ENCODE assay signal across 8 cellular contexts in the genomic region with DNA sequence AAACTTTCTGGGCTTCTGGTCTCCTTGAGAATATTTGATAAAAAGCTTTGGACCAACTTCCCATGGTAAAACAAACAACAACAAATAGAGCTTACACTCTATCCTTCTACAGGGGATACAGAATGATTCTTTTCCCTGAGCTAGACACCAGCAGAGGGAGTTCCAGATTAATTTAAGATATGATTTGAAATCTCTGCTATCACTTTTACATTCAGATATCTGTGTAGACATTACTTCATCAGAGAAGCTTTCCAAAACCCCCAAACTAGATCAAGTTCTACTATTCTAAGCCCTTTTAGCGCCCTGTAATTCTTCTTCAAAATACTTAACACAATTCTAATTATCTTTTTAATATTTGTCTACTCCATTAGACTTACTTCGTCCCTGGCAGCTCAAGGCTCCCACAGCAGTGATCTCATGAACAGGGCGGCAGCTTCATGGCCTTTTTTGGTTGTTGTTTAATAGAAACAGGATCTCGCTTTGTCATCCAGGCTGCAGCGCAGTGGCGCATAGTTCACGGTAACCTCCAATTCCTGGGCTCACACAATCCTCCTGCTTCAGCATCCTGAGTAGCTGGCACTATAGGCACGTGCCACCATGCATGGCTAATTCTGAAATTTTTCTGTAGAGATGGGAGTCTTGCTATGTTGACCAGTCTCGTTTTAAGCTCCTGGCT. TPM values are rescaled to one million over a fixed set of nuclear protein-coding genes. Genes with fewer than 3 reads are reported as not detected.
A peak's percentile ranks its signal among the peaks of the same experiment; 100 is the strongest.
DNase-seq lines count a peak whose midpoint lies in the region; ATAC-seq and TF ChIP-seq lines count a peak whose summit lies in the region.

No MANE protein-coding gene starts in this region.

- H3K36me3 Mint-ChIP-seq in endodermal cell (ENCODE audit: low read depth) (no peaks in the 10 kb centered on the region), endothelial cell (ENCODE audit: low read depth, unreplicated experiment) (no peaks in the 10 kb centered on the region)

- H3K27me3 ChIP-seq in OCI-LY3 (ENCODE audit: low read depth, low read length) (peaks cover 27% of the 10 kb centered on the region), endodermal cell (ENCODE audit: control insufficient read depth, insufficient read depth, low read length, poor library complexity, severe bottlenecking) (peaks cover 22% of the 10 kb centered on the region), psoas muscle (ENCODE audit: insufficient read depth in 3 of 3, low read length in 2 of 3) (peaks cover 0 to 32% (median 5%) of the 10 kb centered on the region in 3 donors)

- TF ChIP-seq CTCF in OCI-LY3 (IDR thresholded peaks at IDR 0.05; ENCODE audit: low read depth, low read length), result peak; percentile 55
- TF ChIP-seq CTCF in endodermal cell (conservative IDR thresholded peaks at IDR 0.05), result peak; percentile 23
- TF ChIP-seq CTCF in psoas muscle (IDR thresholded peaks at IDR 0.05), result peak; percentile 12
- TF ChIP-seq CTCF in endothelial cell (IDR thresholded peaks at IDR 0.05; ENCODE audit: unreplicated experiment), result no peak

- peaks cover 41% of the 10 kb centered on the region for H3K27me3 Mint-ChIP-seq in endodermal cell (ENCODE audit: insufficient read depth)
- peaks cover 19% of the 10 kb centered on the region for H3K27me3 Mint-ChIP-seq in endothelial cell (ENCODE audit: unreplicated experiment)

- H3K4me3 ChIP-seq in OCI-LY3 (ENCODE audit: low read length), result no peak overlapping the region; the same call in 1 of the 2 replicates
- no peak overlapping the region for H3K4me3 ChIP-seq in endodermal cell (ENCODE audit: low read length)
- no peak overlapping the region for H3K4me3 ChIP-seq in psoas muscle

- no peaks in the 10 kb centered on the region for H3K9me3 Mint-ChIP-seq in endodermal cell
- no peaks in the 10 kb centered on the region for H3K9me3 Mint-ChIP-seq in endothelial cell (ENCODE audit: unreplicated experiment)

- 88 to 96% methylated on average over 5 to 9 of the region's 9 CpGs for WGBS in endodermal cell (ENCODE audit: insufficient coverage in 1 of 2, insufficient read length in 1 of 2), 2 experiments
- WGBS in psoas muscle, 3 donors, result 78 to 81% (median 78%) methylated on average over 9 of the region's 9 CpGs

- H3K27ac Mint-ChIP-seq in endodermal cell (no peak overlapping the region), endothelial cell (ENCODE audit: unreplicated experiment) (no peak overlapping the region)

- H3K79me2 ChIP-seq in OCI-LY3 (ENCODE audit: low read length), result no peaks in the 10 kb centered on the region

- no peaks in the 10 kb centered on the region for H4K20me1 ChIP-seq in OCI-LY3 (ENCODE audit: insufficient read depth, low read length)

- H3K9me3 ChIP-seq in OCI-LY3 (ENCODE audit: insufficient read depth, low read length) (no peaks in the 10 kb centered on the region), endodermal cell (ENCODE audit: control insufficient read depth, low read length) (no peaks in the 10 kb centered on the region), psoas muscle (no peaks in the 10 kb centered on the region)

- peak overlapping the region; percentile 95 for H3K4me2 ChIP-seq in OCI-LY3 (ENCODE audit: low read length)

- no peak overlapping the region for H3K27ac ChIP-seq in OCI-LY3 (ENCODE audit: low read length)
- H3K27ac ChIP-seq in endodermal cell (ENCODE audit: low read depth, low read length), result no peak overlapping the region
- no peak overlapping the region for H3K27ac ChIP-seq in psoas muscle

- H3K4me3 Mint-ChIP-seq in endodermal cell (peak overlapping the region; percentile 68), endothelial cell (ENCODE audit: unreplicated experiment) (no peak overlapping the region)

- ATAC-seq in psoas muscle (no peak), HG03159 (IDR thresholded peaks at IDR 0.05; ENCODE audit: unreplicated experiment) (no peak)

- DNase-seq in DMS 273 (lab: John Stamatoyannopoulos, UW; ENCODE audit: unreplicated experiment) (peak; percentile 37), DMS 273 treated with DMSO at 0.1 percent for 48 hours (lab: John Stamatoyannopoulos, UW) (no peak), endodermal cell (no peak), psoas muscle (no peak), occipital lobe (lab: John Stamatoyannopoulos, UW) (no peak), endothelial cell (ENCODE audit: low spot score) (no peak)

- H3K36me3 ChIP-seq in OCI-LY3 (replicated peaks; ENCODE audit: low read depth, low read length), result no peaks in the 10 kb centered on the region
- H3K36me3 ChIP-seq in endodermal cell (ENCODE audit: control insufficient read depth, insufficient read depth, low read length), result no peaks in the 10 kb centered on the region
- H3K36me3 ChIP-seq in psoas muscle (ENCODE audit: insufficient read depth in 1 of 2, low read depth in 1 of 2), result no peaks in the 10 kb centered on the region

- intact Hi-C loops in psoas muscle (cut with DNase I), result no loop called here

- H3K4me1 Mint-ChIP-seq in endodermal cell, result peaks cover 31% of the 10 kb centered on the region
- H3K4me1 Mint-ChIP-seq in endothelial cell (ENCODE audit: unreplicated experiment), result peaks cover 9% of the 10 kb centered on the region

- H3K9ac ChIP-seq in OCI-LY3 (ENCODE audit: low read length), result no peak overlapping the region
- no peak overlapping the region for H3K9ac ChIP-seq in endodermal cell (ENCODE audit: extremely low read depth, low read length, poor library complexity, severe bottlenecking)

- peak overlapping the region; percentile 100 for H2AFZ ChIP-seq in OCI-LY3 (ENCODE audit: low read depth, low read length)

- peaks cover 38% of the 10 kb centered on the region for H3K4me1 ChIP-seq in OCI-LY3 (ENCODE audit: low read length)
- peaks cover 29% of the 10 kb centered on the region for H3K4me1 ChIP-seq in endodermal cell (ENCODE audit: control insufficient read depth, insufficient read depth, low read length)
- peaks cover 8% of the 10 kb centered on the region for H3K4me1 ChIP-seq in psoas muscle

RNA-seq across cellular contexts. Expression of a gene that starts 0.9 kb away (rescaled TPM):
- total RNA-seq in endodermal cell, result 10 to 100 TPM; 24.0 to 56.3 TPM
- polyA plus RNA-seq in endodermal cell (2013, experiment 1 of 2), result 14.2 TPM
- polyA plus RNA-seq in endodermal cell (2013, experiment 2 of 2), result 13.1 TPM
- total RNA-seq in psoas muscle, result under 1 TPM in 3 of 4 donors, not detected in 1; 0.29 to 0.32 (median 0.32) TPM
- under 1 TPM; 0.12 to 0.27 (median 0.13) TPM for polyA plus RNA-seq in psoas muscle
- total RNA-seq in occipital lobe, result 1.2 TPM
- total RNA-seq in endothelial cell (ENCODE audit: unreplicated experiment), result 1.7 TPM

RNA-seq across cellular contexts. Expression of a gene that starts 10.2 kb away (rescaled TPM):
- 10 to 100 TPM; 41.7 to 55.2 TPM for total RNA-seq in endodermal cell
- 28.1 TPM for polyA plus RNA-seq in endodermal cell (2013, experiment 1 of 2)
- polyA plus RNA-seq in endodermal cell (2013, experiment 2 of 2), result 26.3 TPM
- total RNA-seq in psoas muscle, result 1 to 10 TPM; 3.4 to 6.2 (median 5.6) TPM
- polyA plus RNA-seq in psoas muscle, result 1 to 10 TPM; 2.5 to 4.7 (median 4.1) TPM
- 3.9 TPM for total RNA-seq in occipital lobe
- total RNA-seq in endothelial cell (ENCODE audit: unreplicated experiment), result 17.2 TPM
